In the genomic region with DNA sequence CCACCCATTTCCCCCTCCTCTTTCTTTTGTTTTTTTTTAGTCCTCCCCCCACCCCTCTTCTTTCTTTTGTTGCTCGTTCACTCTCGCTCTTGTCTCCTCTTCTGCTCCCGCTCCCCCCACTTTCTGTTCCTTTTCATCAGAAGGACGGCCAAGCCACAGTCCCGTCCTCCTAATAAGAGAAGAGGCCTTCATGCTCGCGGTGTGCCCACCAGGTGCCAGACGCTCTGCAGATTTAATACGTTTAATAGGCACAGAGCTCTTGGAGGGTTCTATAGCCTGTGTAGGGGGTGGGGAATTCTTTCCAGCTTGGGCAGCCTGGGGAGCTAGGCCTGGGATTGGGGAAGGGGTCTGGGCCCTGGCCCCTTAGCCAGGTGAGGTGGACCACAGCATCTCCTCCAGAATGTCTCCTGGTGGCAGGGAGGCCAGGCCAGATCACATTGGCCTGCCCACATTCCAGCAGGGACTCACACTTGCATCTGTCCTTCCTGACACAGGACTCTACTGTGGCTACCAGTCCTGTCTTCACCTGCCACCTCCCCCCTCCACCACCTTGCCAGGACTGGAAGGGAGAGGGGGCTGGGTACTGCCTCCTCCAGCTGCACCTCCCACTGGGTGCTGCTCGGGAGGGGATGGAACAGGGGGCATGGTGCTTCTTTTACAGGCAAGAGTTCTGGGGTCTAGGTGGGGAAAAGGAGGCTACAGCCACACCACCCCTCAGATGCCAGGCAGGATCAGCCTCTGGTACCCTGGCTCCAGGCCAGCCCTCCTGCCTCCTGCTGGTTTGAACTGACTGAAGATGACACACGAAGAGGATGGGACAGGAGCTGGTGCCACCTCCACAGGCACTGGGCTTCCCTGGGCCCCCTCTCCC, we compare ENCODE assay signal across 19 cellular contexts. TPM values are rescaled to one million over a fixed set of nuclear protein-coding genes. Genes with fewer than 3 reads are reported as not detected.
DNase-seq lines count a peak whose midpoint lies in the region; ATAC-seq and TF ChIP-seq lines count a peak whose summit lies in the region.
"Had no signal": no experiment of that assay in that cellular context is flagged by ENCODE, and none has a peak within 500 bp of the region (broad histone marks: within the 10 kb centered on the region; RNA-seq: fewer than 3 reads in every experiment).

No MANE protein-coding gene starts in this region.

- H3K4me1 ChIP-seq in hepatocyte (ENCODE audit: insufficient read depth) (peaks cover 13% of the 10 kb centered on the region), stomach (peaks cover 35 to 76% (median 53%) of the 10 kb centered on the region in 4 donors), A673 (ENCODE audit: insufficient read depth, low read length, poor library complexity, severe bottlenecking) (peaks cover 19% of the 10 kb centered on the region)
- H3K4me1 ChIP-seq: HAP-1 had no signal

- no peak for DNase-seq in activated naive CD4-positive, alpha-beta T cell treated with anti-CD3 and anti-CD28 coated beads for 36 hours
- DNase-seq in activated naive CD4-positive, alpha-beta T cell treated with anti-CD3 and anti-CD28 coated beads, Interleukin-2, amount 10 ng/mL, durations not matched to agents 7 days and 5 days: no peak
- DNase-seq in T-helper 17 cell (no peak), hepatocyte (ENCODE audit: low spot score) (no peak), stomach (no peak), A673 (ENCODE audit: low spot score) (no peak), medulla oblongata (ENCODE audit: extremely low spot score) (no peak)
- DNase-seq: activated CD4-positive, CD25-positive, alpha-beta regulatory T cell; EL; NCI-H446; nucleus accumbens; PC-9; stimulated activated CD4-positive, alpha-beta T cell treated with anti-CD3 and anti-CD28 coated beads, Interleukin-4, amount 100 ng/mL, for 4 hours had no signal

- no peaks in the 10 kb centered on the region for H3K9me3 ChIP-seq in T-helper 17 cell (ENCODE audit: control insufficient read depth, low read length, poor library complexity, severe bottlenecking)
- H3K9me3 ChIP-seq in hepatocyte (ENCODE audit: low read depth): no peaks in the 10 kb centered on the region
- H3K9me3 ChIP-seq in stomach: no peaks in the 10 kb centered on the region
- no peaks in the 10 kb centered on the region for H3K9me3 ChIP-seq in A673 (ENCODE audit: low read depth, low read length, poor library complexity, severe bottlenecking)
- H3K9me3 ChIP-seq: BLaER1 treated with 17β-estradiol and CSF1 and Interleukin-3, amounts not matched to agents 10 nM and 100 nM; HAP-1; right lobe of liver had no signal

- 29% methylated on average over 11 of the region's 11 CpGs for WGBS in hepatocyte (ENCODE audit: low lambda C conversion rate, missing lambda C conversion rate)
- 53 to 63% (median 56%) methylated on average over 11 of the region's 11 CpGs for WGBS in stomach, 5 donors

- CTCF ChIA-PET in activated naive CD4-positive, alpha-beta T cell treated with anti-CD3 and anti-CD28 coated beads for 36 hours (lab: Charles Lee): interaction anchor here (3.4 kb wide), 1 partner anchor 136 kb away, joined by 13 read pairs; no protein-coding TSS in a partner anchor
- CTCF ChIA-PET in activated naive CD4-positive, alpha-beta T cell treated with anti-CD3 and anti-CD28 coated beads, Interleukin-2, amount 10 ng/mL, durations not matched to agents 7 days and 5 days (lab: Charles Lee): interaction anchor here (0.7 to 5.5 kb wide), 6 partner anchors 10 to 280 kb away, joined by 3 to 35 read pairs (median 4); no protein-coding TSS in a partner anchor
- CTCF ChIA-PET in A673 (lab: Charles Lee): no interaction called here

- no peaks in the 10 kb centered on the region for H3K79me2 ChIP-seq in hepatocyte

- H3K4me3 Mint-ChIP-seq in activated naive CD4-positive, alpha-beta T cell treated with anti-CD3 and anti-CD28 coated beads for 36 hours: peak overlapping the region; percentile 4
- no peak overlapping the region for H3K4me3 Mint-ChIP-seq in activated naive CD4-positive, alpha-beta T cell treated with anti-CD3 and anti-CD28 coated beads, Interleukin-2, amount 10 ng/mL, durations not matched to agents 7 days and 5 days
- H3K4me3 Mint-ChIP-seq in T-helper 17 cell: peak overlapping the region; percentile 75

- no peaks in the 10 kb centered on the region for H3K9me3 Mint-ChIP-seq in activated naive CD4-positive, alpha-beta T cell treated with anti-CD3 and anti-CD28 coated beads for 36 hours
- no peaks in the 10 kb centered on the region for H3K9me3 Mint-ChIP-seq in activated naive CD4-positive, alpha-beta T cell treated with anti-CD3 and anti-CD28 coated beads, Interleukin-2, amount 10 ng/mL, durations not matched to agents 7 days and 5 days

- H3K36me3 Mint-ChIP-seq in activated naive CD4-positive, alpha-beta T cell treated with anti-CD3 and anti-CD28 coated beads for 36 hours (ENCODE audit: low read depth): no peaks in the 10 kb centered on the region
- H3K36me3 Mint-ChIP-seq in activated naive CD4-positive, alpha-beta T cell treated with anti-CD3 and anti-CD28 coated beads, Interleukin-2, amount 10 ng/mL, durations not matched to agents 7 days and 5 days: peaks cover 3% of the 10 kb centered on the region
- H3K36me3 Mint-ChIP-seq in T-helper 17 cell (ENCODE audit: low read depth): peaks cover 7% of the 10 kb centered on the region

- POLR2A ChIA-PET in A673 (lab: Charles Lee; ENCODE audit: low non-redundant PET): no interaction called here

- TF ChIP-seq POLR2A in stomach (IDR thresholded peaks at IDR 0.05): no peak

- no peaks in the 10 kb centered on the region for H3K9me2 ChIP-seq in hepatocyte (replicated peaks; ENCODE audit: insufficient read depth)

- H3K27me3 Mint-ChIP-seq in activated naive CD4-positive, alpha-beta T cell treated with anti-CD3 and anti-CD28 coated beads for 36 hours (ENCODE audit: low read depth): peaks cover 54% of the 10 kb centered on the region
- H3K27me3 Mint-ChIP-seq in activated naive CD4-positive, alpha-beta T cell treated with anti-CD3 and anti-CD28 coated beads, Interleukin-2, amount 10 ng/mL, durations not matched to agents 7 days and 5 days: peaks cover 74% of the 10 kb centered on the region
- H3K27me3 Mint-ChIP-seq in T-helper 17 cell: peaks cover 79% of the 10 kb centered on the region

- H3K27ac ChIP-seq in hepatocyte (no peak overlapping the region), stomach (peak overlapping the region; percentile 41 to 90 (median 85)), A673 (ENCODE audit: low read depth, low read length, poor library complexity, severe bottlenecking) (no peak overlapping the region)
- H3K27ac ChIP-seq: BLaER1 treated with 17β-estradiol and CSF1 and Interleukin-3, amounts not matched to agents 10 nM and 100 nM; PC-9; right lobe of liver had no signal

- no TSS peak for BruUV-seq in A673 (replicated peaks; lab: Mats Ljungman, UMichigan)

- H3K4me3 ChIP-seq in hepatocyte (no peak overlapping the region), stomach (peak overlapping the region; percentile 23 to 52 (median 43)), A673 (ENCODE audit: low read depth, low read length, poor library complexity, severe bottlenecking) (no peak overlapping the region)
- H3K4me3 ChIP-seq: HAP-1, PC-9, right lobe of liver had no signal

- no peaks in the 10 kb centered on the region for H4K20me1 ChIP-seq in hepatocyte (ENCODE audit: insufficient read depth, poor library complexity, severe bottlenecking)

- intact Hi-C loops in activated naive CD4-positive, alpha-beta T cell treated with anti-CD3 and anti-CD28 coated beads for 36 hours (cut with micrococcal nuclease): loop anchor here (1.0 kb wide), 1 partner anchor 9 kb away; no protein-coding TSS in a partner anchor
- intact Hi-C loops in stomach (cut with DNase I; ENCODE audit: low total_unique reads) (no loop called here), A673 (cut with micrococcal nuclease; ENCODE audit: unreplicated experiment) (loop anchor here (5.0 to 10.0 kb wide), 2 partner anchors 139 to 806 kb away; no protein-coding TSS in a partner anchor)

- no peaks in the 10 kb centered on the region for H3K36me3 ChIP-seq in hepatocyte (replicated peaks; ENCODE audit: insufficient read depth, low read depth)
- no peaks in the 10 kb centered on the region for H3K36me3 ChIP-seq in stomach
- no peaks in the 10 kb centered on the region for H3K36me3 ChIP-seq in A673 (ENCODE audit: insufficient read depth, low read length, poor library complexity, severe bottlenecking)
- H3K36me3 ChIP-seq: BLaER1 treated with 17β-estradiol and CSF1 and Interleukin-3, amounts not matched to agents 10 nM and 100 nM; HAP-1; right lobe of liver had no signal

- TF ChIP-seq CTCF in hepatocyte (IDR thresholded peaks at IDR 0.05; ENCODE audit: poor library complexity) (no peak), stomach (IDR thresholded peaks at IDR 0.05) (no peak), A673 (conservative IDR thresholded peaks at IDR 0.05; ENCODE audit: low read depth, low read length) (no peak)

- H3K27me3 ChIP-seq in hepatocyte (peaks cover 61% of the 10 kb centered on the region), stomach (peaks cover 3 to 57% (median 49%) of the 10 kb centered on the region in 3 donors), A673 (replicated peaks; ENCODE audit: insufficient read depth, low read depth, low read length, poor library complexity) (peaks cover 41% of the 10 kb centered on the region)

- peaks cover 37% of the 10 kb centered on the region for H3K4me1 Mint-ChIP-seq in activated naive CD4-positive, alpha-beta T cell treated with anti-CD3 and anti-CD28 coated beads for 36 hours (ENCODE audit: low read depth)
- peaks cover 32% of the 10 kb centered on the region for H3K4me1 Mint-ChIP-seq in activated naive CD4-positive, alpha-beta T cell treated with anti-CD3 and anti-CD28 coated beads, Interleukin-2, amount 10 ng/mL, durations not matched to agents 7 days and 5 days
- H3K4me1 Mint-ChIP-seq in T-helper 17 cell: peaks cover 28% of the 10 kb centered on the region

- no peak overlapping the region for H3K27ac Mint-ChIP-seq in activated naive CD4-positive, alpha-beta T cell treated with anti-CD3 and anti-CD28 coated beads for 36 hours
- H3K27ac Mint-ChIP-seq in activated naive CD4-positive, alpha-beta T cell treated with anti-CD3 and anti-CD28 coated beads, Interleukin-2, amount 10 ng/mL, durations not matched to agents 7 days and 5 days: no peak overlapping the region
- H3K27ac Mint-ChIP-seq in T-helper 17 cell: no peak overlapping the region

- peak overlapping the region; percentile 66 for H3K4me2 ChIP-seq in hepatocyte
- H3K4me2 ChIP-seq: PC-9 had no signal

- no peak overlapping the region for H2AFZ ChIP-seq in hepatocyte
- H2AFZ ChIP-seq: PC-9 had no signal

- ATAC-seq in T-helper 17 cell (no peak), GM21360 (IDR thresholded peaks at IDR 0.05; ENCODE audit: unreplicated experiment) (no peak)
- ATAC-seq: HepG2 had no signal

- TF ChIP-seq EP300 in stomach (IDR thresholded peaks at IDR 0.05): no peak

RNA-seq across cellular contexts. Expression of a gene that starts 6.1 kb away (rescaled TPM):
- under 1 TPM; 0.17 to 0.21 TPM for total RNA-seq in activated naive CD4-positive, alpha-beta T cell treated with anti-CD3 and anti-CD28 coated beads for 36 hours
- not detected for total RNA-seq in T-helper 17 cell
- 0.20 and 0.50 TPM in 2 replicates for total RNA-seq in hepatocyte
- polyA plus RNA-seq in hepatocyte: 0.47 TPM in 1 of 2 replicates, not detected in the other
- 100 to 1,000 TPM in 1 of 5 donors, 10 to 100 TPM in 3, not detected in 1; 42.0 to 213 (median 70.4) TPM for total RNA-seq in stomach
- polyA plus RNA-seq in stomach: 100 to 1,000 TPM; 141 to 256 (median 151) TPM
- total RNA-seq in A673 (2021): 9.8 and 9.9 TPM in 2 replicates
- total RNA-seq: HepG2, PC-9, right lobe of liver had no signal
- polyA plus RNA-seq: aorta, HepG2 had no signal

Comparison
In these comparisons a context has a peak if more than half of its experiments do, and no peak if none do; other contexts are left out.
1. H3K27ac ChIP-seq: peak in stomach (5 of 5); none in hepatocyte (single experiment) and A673 (single experiment).
2. H3K4me3 ChIP-seq: peak in stomach (4 of 4); none in hepatocyte (single experiment) and A673 (single experiment).